In genomic region chr22:42978453-42979103, GRCh38 we compare ENCODE assay signal across 9 cellular contexts. TPM values are rescaled to one million over a fixed set of nuclear protein-coding genes. Genes with fewer than 3 reads are reported as not detected.
DNase-seq lines count a peak whose midpoint lies in the region; ATAC-seq, FAIRE-seq and TF ChIP-seq lines count a peak whose summit lies in the region.
"Had no signal": no experiment of that assay in that cellular context is flagged by ENCODE, and none has a peak within 500 bp of the region (broad histone marks: within the 10 kb centered on the region; RNA-seq: fewer than 3 reads in every experiment).

No MANE protein-coding gene starts in this region.

- no peaks in the 10 kb centered on the region for H3K27me3 ChIP-seq in body of pancreas
- H3K27me3 ChIP-seq in keratinocyte (ENCODE audit: control insufficient read depth, extremely low read depth, insufficient read depth, low read length) = no peaks in the 10 kb centered on the region
- no peaks in the 10 kb centered on the region for H3K27me3 ChIP-seq in skeletal muscle tissue (ENCODE audit: control insufficient read depth in 3 of 3, insufficient read depth in 3 of 3, low read length in 3 of 3)

- H3K4me2 ChIP-seq in keratinocyte (ENCODE audit: control insufficient read depth, extremely low read depth, insufficient read depth, low read depth, low read length) = peak overlapping the region; percentile 45

- no peak overlapping the region for H3K4me3 ChIP-seq in body of pancreas
- H3K4me3 ChIP-seq in keratinocyte (ENCODE audit: control insufficient read depth in 2 of 3, extremely low read depth in 1 of 3, insufficient read depth in 2 of 3, low read depth in 1 of 3, low read length in 3 of 3) = no peak overlapping the region
- H3K4me3 ChIP-seq in skeletal muscle tissue (ENCODE audit: low read length in 3 of 3) = no peak overlapping the region

- H3K79me2 ChIP-seq in keratinocyte (ENCODE audit: control insufficient read depth, insufficient read depth, low read length) = peaks cover 58% of the 10 kb centered on the region

- H3K4me1 ChIP-seq in body of pancreas = peaks cover 39% of the 10 kb centered on the region
- peaks cover 19% of the 10 kb centered on the region for H3K4me1 ChIP-seq in keratinocyte (ENCODE audit: control insufficient read depth, extremely low read depth, insufficient read depth, low read length)
- peaks cover 14 to 33% (median 19%) of the 10 kb centered on the region in 3 donors for H3K4me1 ChIP-seq in skeletal muscle tissue (ENCODE audit: control insufficient read depth in 3 of 3, insufficient read depth in 3 of 3, low read length in 3 of 3)

- WGBS in body of pancreas, 2 donors = 15 to 16% methylated on average over 4 to 5 of the region's 5 CpGs

- TF ChIP-seq CTCF in GM10266 (IDR thresholded peaks at IDR 0.05; ENCODE audit: control insufficient read depth, insufficient read depth, low read depth, missing control alignments) (no peak), body of pancreas (IDR thresholded peaks at IDR 0.05) (no peak), keratinocyte (optimal IDR thresholded peaks at IDR 0.05 in 1 of 3, IDR thresholded peaks at IDR 0.05 in 1 of 3, conservative IDR thresholded peaks at IDR 0.05 in 1 of 3; ENCODE audit: extremely low read depth in 1 of 3, insufficient read depth in 2 of 3, low read length in 3 of 3) (no peak), GM10248 (IDR thresholded peaks at IDR 0.05; ENCODE audit: control extremely low read depth, extremely low read depth, low read depth, missing control alignments) (no peak)

- H3K9me1 ChIP-seq in keratinocyte (ENCODE audit: control insufficient read depth, extremely low read depth, insufficient read depth, low read length) = peaks cover 3% of the 10 kb centered on the region

- dilution Hi-C loops in keratinocyte (cut with MboI; ENCODE audit: extremely low pct_ligation_motif_present, low sequenced_read_pairs) = no loop called here

- H3K9ac ChIP-seq in keratinocyte (ENCODE audit: control insufficient read depth, extremely low read depth, insufficient read depth, low read length) (no peak overlapping the region), skeletal muscle tissue (ENCODE audit: low read depth in 1 of 3, low read length in 3 of 3) (no peak overlapping the region)

- H4K20me1 ChIP-seq in keratinocyte (ENCODE audit: control insufficient read depth, extremely low read depth, insufficient read depth, low read length) = peaks cover 10% of the 10 kb centered on the region

- CTCF ChIA-PET in GM10248 (lab: Yijun Ruan, JAX) = interaction anchor here (0.8 to 1.7 kb wide), 5 partner anchors 9 to 102 kb away, joined by 3 to 8 read pairs (median 3); no protein-coding TSS in a partner anchor

- intact Hi-C loops in body of pancreas (cut with DNase I) = no loop called here

- H3K9me3 ChIP-seq in body of pancreas (no peaks in the 10 kb centered on the region), keratinocyte (ENCODE audit: control insufficient read depth, low read depth, low read length) (no peaks in the 10 kb centered on the region), skeletal muscle tissue (ENCODE audit: control insufficient read depth in 3 of 3, low read length in 3 of 3) (no peaks in the 10 kb centered on the region)

- no peak for TF ChIP-seq POLR2A in body of pancreas (IDR thresholded peaks at IDR 0.05)

- POLR2A ChIA-PET in GM10248 (lab: Yijun Ruan, JAX) = no interaction called here

- H3K27ac ChIP-seq in body of pancreas = peak overlapping the region; percentile 42 to 69 (median 58)
- peak overlapping the region; percentile 5 for H3K27ac ChIP-seq in keratinocyte (ENCODE audit: control insufficient read depth, insufficient read depth, low read length)
- peak overlapping the region; percentile 21 for H3K27ac ChIP-seq in skeletal muscle tissue (ENCODE audit: low read depth, low read length)
- no peak overlapping the region for H3K27ac ChIP-seq in substantia nigra (ENCODE audit: low read depth, low read length, poor library complexity, severe bottlenecking)

- peak; percentile 68 for ATAC-seq in body of pancreas
- no peak for ATAC-seq in HG02938 (IDR thresholded peaks at IDR 0.05; ENCODE audit: unreplicated experiment)
- ATAC-seq: activated naive CD4-positive, alpha-beta T cell treated with anti-CD3 and anti-CD28 coated beads, Interleukin-2, amount 50 U/mL, for 72 hours had no signal

- FAIRE-seq in keratinocyte (lab: Jason Lieb, UNC) = peak; percentile 90

- H2AFZ ChIP-seq in keratinocyte (ENCODE audit: control insufficient read depth, low read length) = no peak overlapping the region

- H3K36me3 ChIP-seq in body of pancreas (replicated peaks in 1 of 2; ENCODE audit: insufficient read depth in 1 of 2, low read depth in 2 of 2) (no peaks in the 10 kb centered on the region), keratinocyte (ENCODE audit: control insufficient read depth in 2 of 2, extremely low read depth in 1 of 2, insufficient read depth in 2 of 2, low read length in 2 of 2) (no peaks in the 10 kb centered on the region), skeletal muscle tissue (ENCODE audit: control insufficient read depth in 3 of 3, insufficient read depth in 3 of 3, low read length in 3 of 3) (no peaks in the 10 kb centered on the region)

- DNase-seq in GM10266 (ENCODE audit: extremely low spot score) (peak; percentile 7), body of pancreas (no peak), keratinocyte (ENCODE audit: low read depth, low spot score) (no peak), substantia nigra (lab: John Stamatoyannopoulos, UW) (no peak), GM10248 (ENCODE audit: extremely low spot score) (no peak), NCI-H510A (lab: John Stamatoyannopoulos, UW) (no peak)

RNA-seq across cellular contexts. Expression of gene PACSIN2, which starts 36.4 kb away (rescaled TPM):
- 100 to 1,000 TPM; 117 to 118 TPM for total RNA-seq in body of pancreas
- 50.7 to 57.2 TPM (median 55.5 TPM) in 3 replicates for polyA plus RNA-seq in keratinocyte
- 69.6 TPM for polyA plus RNA-seq in keratinocyte (2011; ENCODE audit: low read depth)
- 41.3 and 48.2 TPM in 2 replicates for polyA plus RNA-seq in keratinocyte (2011; cell fraction: cytosol; rRNA removed)
- 72.4 and 73.4 TPM in 2 replicates for polyA plus RNA-seq in keratinocyte (2011; cell fraction: nucleus; rRNA removed)
- polyA plus RNA-seq in keratinocyte (2012; ENCODE audit: low replicate concordance) = 25.5 and 45.1 TPM in 2 replicates
- 29.4 to 42.1 TPM (median 36.9 TPM) in 3 replicates for polyA minus RNA-seq in keratinocyte
- polyA minus RNA-seq in keratinocyte (2011; cell fraction: cytosol; rRNA and poly(A)+ RNA removed) = 27.2 TPM
- 27.2 and 40.8 TPM in 2 replicates for polyA minus RNA-seq in keratinocyte (2011; cell fraction: nucleus; rRNA and poly(A)+ RNA removed)
- total RNA-seq in skeletal muscle tissue = 20.9 TPM
